ENCODE assay signal across 19 cellular contexts in genomic region chr20:23586735-23587525, GRCh38. TPM values are rescaled to one million over a fixed set of nuclear protein-coding genes. Genes with fewer than 3 reads are reported as not detected.
"Had no signal": no experiment of that assay in that cellular context is flagged by ENCODE, and none has a peak within 500 bp of the region (broad histone marks: within the 10 kb centered on the region; RNA-seq: fewer than 3 reads in every experiment).

No MANE protein-coding gene starts in this region.

- H3K27me3 ChIP-seq: adrenal gland, cardiac muscle cell, upper lobe of left lung had no signal

- ATAC-seq: activated CD8-positive, alpha-beta T cell treated with anti-CD3 and anti-CD28 coated beads, Interleukin-2, amount 10 ng/mL, durations not matched to agents 7 days and 5 days; activated naive CD4-positive, alpha-beta T cell treated with anti-CD3 and anti-CD28 coated beads, Interleukin-2, amount 50 U/mL, for 72 hours; gastroesophageal sphincter; heart right ventricle; stimulated activated naive B cell treated with anti-CD40 and anti-IgM and Interleukin-4, amounts not matched to agents 10 μg/mL and 1 μg/mL and 100 μg/mL, for 72 hours had no signal

- H3K4me1 ChIP-seq: adrenal gland, gastroesophageal sphincter, heart right ventricle, upper lobe of left lung had no signal

- H3K36me3 ChIP-seq: adrenal gland, cardiac muscle cell, gastroesophageal sphincter, heart right ventricle, thoracic aorta, upper lobe of left lung had no signal

- H3K4me3 ChIP-seq: adrenal gland, cardiac muscle cell, dorsolateral prefrontal cortex, gastroesophageal sphincter, heart right ventricle, thoracic aorta, upper lobe of left lung had no signal

- DNase-seq: activated CD4-positive, alpha-beta T cell treated with anti-CD3 and anti-CD28 coated beads, Interleukin-2, amount 10 ng/mL, durations not matched to agents 7 days and 5 days; activated CD8-positive, alpha-beta T cell treated with anti-CD3 and anti-CD28 coated beads, Interleukin-2, amount 10 ng/mL, durations not matched to agents 7 days and 5 days; activated gamma-delta T cell treated with Interleukin-2 at 50 U/mL for 16 hours; adrenal gland; dorsolateral prefrontal cortex; erythroblast; heart right ventricle; natural killer cell; nucleus accumbens; retina; stimulated activated naive B cell treated with anti-CD40 and anti-IgM and Interleukin-4, amounts not matched to agents 10 μg/mL and 1 μg/mL and 100 μg/mL, for 72 hours; T-helper 1 cell; T-helper 9 cell had no signal

- H3K9me3 ChIP-seq: adrenal gland, gastroesophageal sphincter, heart right ventricle, thoracic aorta, upper lobe of left lung had no signal

- H3K27ac ChIP-seq: adrenal gland, cardiac muscle cell, dorsolateral prefrontal cortex, gastroesophageal sphincter, heart right ventricle, thoracic aorta, upper lobe of left lung had no signal

RNA-seq across cellular contexts. Expression of gene CST9L, which starts 18.6 kb away (rescaled TPM):
- polyA plus RNA-seq: adrenal gland, cardiac muscle cell, heart right ventricle, liver had no signal

RNA-seq across cellular contexts. Expression of gene CST9, which starts 18.8 kb away (rescaled TPM):
- polyA plus RNA-seq: adrenal gland, cardiac muscle cell, heart right ventricle, liver had no signal
